In genomic region chr19:15195987-15196682, GRCh38 we compare ENCODE assay signal across 8 cellular contexts. TPM values are rescaled to one million over a fixed set of nuclear protein-coding genes. Genes with fewer than 3 reads are reported as not detected.
DNase-seq lines count a peak whose midpoint lies in the region; ATAC-seq and TF ChIP-seq lines count a peak whose summit lies in the region.

No MANE protein-coding gene starts in this region.

- H3K4me1 Mint-ChIP-seq in immature natural killer cell, result peaks cover 18 to 22% of the 10 kb centered on the region in 2 donors

- H3K4me3 ChIP-seq in esophagus muscularis mucosa, result peak overlapping the region; percentile 45 to 53 (median 50)
- H3K4me3 ChIP-seq in rectal smooth muscle tissue (ENCODE audit: low read length), result peak overlapping the region; percentile 27

- peaks cover 0 to 5% (median 3%) of the 10 kb centered on the region in 3 donors for H3K36me3 Mint-ChIP-seq in immature natural killer cell

- H3K27ac ChIP-seq in esophagus muscularis mucosa (replicated peaks in 1 of 4) (peak overlapping the region; percentile 35 to 57 (median 43)), rectal smooth muscle tissue (ENCODE audit: low read depth, low read length) (no peak overlapping the region)

- intact Hi-C loops in esophagus muscularis mucosa (cut with DNase I), result no loop called here

- TF ChIP-seq EP300 in esophagus muscularis mucosa (IDR thresholded peaks at IDR 0.05), result no peak

- TF ChIP-seq CTCF in esophagus muscularis mucosa (IDR thresholded peaks at IDR 0.05), result no peak

- no peak overlapping the region for H3K9ac ChIP-seq in rectal smooth muscle tissue (ENCODE audit: low read length)

- H3K4me1 ChIP-seq in esophagus muscularis mucosa, result peaks cover 13 to 45% (median 28%) of the 10 kb centered on the region in 4 donors
- no peaks in the 10 kb centered on the region for H3K4me1 ChIP-seq in rectal smooth muscle tissue (ENCODE audit: control insufficient read depth, insufficient read depth, low read length)

- peaks cover 0 to 3% (median 0%) of the 10 kb centered on the region in 4 donors for H3K36me3 ChIP-seq in esophagus muscularis mucosa
- no peaks in the 10 kb centered on the region for H3K36me3 ChIP-seq in rectal smooth muscle tissue (ENCODE audit: control insufficient read depth, insufficient read depth, low read length)

- no peak overlapping the region for H3K27ac Mint-ChIP-seq in immature natural killer cell

- WGBS in esophagus muscularis mucosa, result 36% methylated on average over 15 of the region's 34 CpGs

- H3K4me3 Mint-ChIP-seq in immature natural killer cell, result peak overlapping the region in 2 of 5 donors; percentile 8 to 48

- no peak for ATAC-seq in HG02759 (IDR thresholded peaks at IDR 0.05; ENCODE audit: unreplicated experiment)
- ATAC-seq in GM21526 (IDR thresholded peaks at IDR 0.05; ENCODE audit: low FRiP score, unreplicated experiment), result no peak

- H3K9me3 Mint-ChIP-seq in immature natural killer cell, result peaks cover 0 to 2% (median 0%) of the 10 kb centered on the region in 6 donors

- H3K9me3 ChIP-seq in esophagus muscularis mucosa, result no peaks in the 10 kb centered on the region

- peaks cover 6 to 90% (median 40%) of the 10 kb centered on the region in 4 donors for H3K27me3 ChIP-seq in esophagus muscularis mucosa
- peaks cover 15% of the 10 kb centered on the region for H3K27me3 ChIP-seq in rectal smooth muscle tissue (ENCODE audit: control insufficient read depth, insufficient read depth, low read length)

- peak; percentile 27 for DNase-seq in GM03348 (ENCODE audit: low spot score)
- peak; percentile 44 for DNase-seq in NCI-H2107 treated with DMSO at 0.1 percent for 48 hours (lab: John Stamatoyannopoulos, UW; ENCODE audit: unreplicated experiment)
- no peak for DNase-seq in esophagus muscularis mucosa (ENCODE audit: extremely low spot score)
- DNase-seq in immature natural killer cell, result no peak
- no peak for DNase-seq in mesenteric fat pad (ENCODE audit: low spot score)

- TF ChIP-seq POLR2A in esophagus muscularis mucosa (IDR thresholded peaks at IDR 0.05; ENCODE audit: low read depth), result no peak

- peaks cover 17 to 39% (median 28%) of the 10 kb centered on the region in 3 donors for H3K27me3 Mint-ChIP-seq in immature natural killer cell (ENCODE audit: low read depth in 3 of 3)

RNA-seq across cellular contexts. Expression of gene NOTCH3, which starts 4.7 kb away (rescaled TPM):
- 10 to 100 TPM; 19.9 to 78.7 (median 49.1) TPM for total RNA-seq in esophagus muscularis mucosa
- polyA plus RNA-seq in immature natural killer cell, result not detected
- total RNA-seq in mesenteric fat pad, result 60.3 TPM

RNA-seq across cellular contexts. Expression of gene EPHX3, which starts 36.1 kb away (rescaled TPM):
- 1 to 10 TPM in 1 of 4 donors, not detected in 3; 1.6 TPM for total RNA-seq in esophagus muscularis mucosa
- not detected for polyA plus RNA-seq in immature natural killer cell
- 0.35 TPM for total RNA-seq in mesenteric fat pad

Comparison
In these comparisons a context has a peak if more than half of its experiments do, and no peak if none do; other contexts are left out.
1. DNase-seq: peak in GM03348 (single experiment) and NCI-H2107 treated with DMSO at 0.1 percent for 48 hours (single experiment); none in esophagus muscularis mucosa (single experiment), immature natural killer cell (0 of 3) and mesenteric fat pad (single experiment).